25 cellular contexts compared by ENCODE assay signal in the genomic region with DNA sequence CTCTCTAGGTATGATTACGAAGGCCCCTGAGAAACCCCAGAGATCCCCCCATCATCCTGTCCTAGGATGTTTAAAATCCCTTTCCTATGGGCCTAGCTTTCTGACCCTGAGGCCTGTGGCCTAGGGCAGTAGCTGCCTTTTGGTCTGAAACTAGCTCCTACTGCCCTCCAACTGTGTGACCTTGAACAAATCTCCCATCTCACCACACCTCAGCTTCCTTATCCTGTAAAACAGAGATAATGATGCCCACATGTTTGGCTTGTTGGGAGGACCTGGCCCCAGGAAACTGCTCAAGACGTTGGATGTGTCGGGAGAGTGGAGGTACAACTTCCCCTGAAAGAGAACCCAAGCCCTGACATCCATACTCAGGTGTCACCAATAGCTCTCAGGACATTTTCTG.
"Had no signal": no experiment of that assay in that cellular context is flagged by ENCODE, and none has a peak within 500 bp of the region (broad histone marks: within the 10 kb centered on the region; RNA-seq: fewer than 3 reads in every experiment).

No MANE protein-coding gene starts in this region.

- FAIRE-seq: urothelium cell line had no signal

- H3K9me3 ChIP-seq: ovary, psoas muscle, right lobe of liver, stomach, thoracic aorta, thyroid gland, upper lobe of left lung, vagina had no signal

- ATAC-seq: naive thymus-derived CD4-positive, alpha-beta T cell; natural killer cell; psoas muscle; right cardiac atrium; right lobe of liver; stimulated activated effector memory CD8-positive, alpha-beta T cell treated with anti-CD3 and anti-CD28 coated beads, Interleukin-12 subunit alpha, Interleukin-12 subunit beta, amount 100 ng/mL, for 72 hours; stimulated activated naive B cell treated with anti-CD40 and anti-IgM and Interleukin-4, amounts not matched to agents 10 μg/mL and 1 μg/mL and 100 μg/mL, for 72 hours had no signal

- H3K27me3 ChIP-seq: neural progenitor cell, ovary, right lobe of liver, stomach, thyroid gland, upper lobe of left lung, vagina had no signal

- H3K27ac ChIP-seq: neural progenitor cell, ovary, parathyroid adenoma, psoas muscle, right lobe of liver, skin epidermis, stomach, thoracic aorta, thyroid gland, upper lobe of left lung, vagina had no signal

- H3K4me1 ChIP-seq: neural progenitor cell, parathyroid adenoma, psoas muscle, right lobe of liver, stomach, thyroid gland, upper lobe of left lung, vagina had no signal

- H3K36me3 ChIP-seq: neural progenitor cell, ovary, right lobe of liver, stomach, thoracic aorta, thyroid gland, upper lobe of left lung, vagina had no signal

- H3K4me3 ChIP-seq: neural progenitor cell, ovary, psoas muscle, right lobe of liver, skin epidermis, stomach, thoracic aorta, thyroid gland, upper lobe of left lung, vagina had no signal

- DNase-seq: naive thymus-derived CD4-positive, alpha-beta T cell; natural killer cell; occipital lobe; ovary; posterior cingulate gyrus; psoas muscle; right cardiac atrium; right lobe of liver; stimulated activated CD4-positive, alpha-beta T cell treated with anti-CD3 and anti-CD28 coated beads, Interleukin-15, amount 100 ng/mL, for 24 hours; stimulated activated CD4-positive, alpha-beta T cell treated with anti-CD3 and anti-CD28 coated beads, Interleukin-2, amount 100 ng/mL, for 24 hours; stimulated activated CD4-positive, alpha-beta T cell treated with anti-CD3 and anti-CD28 coated beads, Interleukin-2, amount 100 ng/mL, for 48 hours; stimulated activated CD4-positive, alpha-beta T cell treated with anti-CD3 and anti-CD28 coated beads, Interleukin-4, amount 100 ng/mL, for 24 hours; stimulated activated naive B cell treated with anti-CD40 and anti-IgM and Interleukin-4, amounts not matched to agents 10 μg/mL and 1 μg/mL and 100 μg/mL, for 72 hours; stimulated activated naive CD4-positive, alpha-beta T cell treated with Interleukin-2 at 50 U/mL for 16 hours; stomach; thyroid gland; trophoblast cell; upper lobe of left lung had no signal
